12 cellular contexts compared by ENCODE assay signal in the genomic region with DNA sequence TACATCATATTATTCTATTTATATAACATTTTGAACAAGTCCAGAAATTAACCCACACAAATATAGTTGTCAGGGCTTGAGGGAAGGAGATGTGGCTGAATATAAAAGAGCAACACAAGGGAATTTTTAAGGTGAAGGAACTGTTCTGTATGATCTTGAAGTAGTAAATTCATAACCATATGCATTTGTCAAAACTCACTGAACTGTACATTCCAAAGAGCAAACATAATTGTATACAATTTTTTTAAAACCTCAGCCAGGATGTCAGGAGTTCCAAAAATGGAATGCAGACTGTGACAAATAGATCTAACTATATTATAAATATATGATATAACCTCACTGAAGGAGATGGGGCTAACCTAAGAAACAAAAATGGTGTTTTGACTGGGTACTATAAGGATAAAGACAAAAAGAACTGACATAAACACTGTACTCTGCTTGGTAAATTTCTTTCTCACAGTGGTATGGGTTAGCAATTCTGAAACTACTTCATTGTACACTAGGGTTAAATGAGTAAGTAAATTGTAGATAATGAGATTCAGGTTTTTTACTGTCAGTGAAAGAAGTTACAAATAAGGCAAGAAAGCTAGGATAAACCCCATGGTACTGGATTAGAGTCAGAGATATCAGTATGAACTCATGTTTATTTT. TPM values are rescaled to one million over a fixed set of nuclear protein-coding genes. Genes with fewer than 3 reads are reported as not detected.
A peak's percentile ranks its signal among the peaks of the same experiment; 100 is the strongest.
DNase-seq lines count a peak whose midpoint lies in the region; ATAC-seq and TF ChIP-seq lines count a peak whose summit lies in the region.
"Had no signal": no experiment of that assay in that cellular context is flagged by ENCODE, and none has a peak within 500 bp of the region (broad histone marks: within the 10 kb centered on the region; RNA-seq: fewer than 3 reads in every experiment).

No MANE protein-coding gene starts in this region.

- ATAC-seq in GM18873 (IDR thresholded peaks at IDR 0.05; ENCODE audit: low FRiP score, unreplicated experiment) (peak; percentile 93), HG02610 (IDR thresholded peaks at IDR 0.05; ENCODE audit: unreplicated experiment) (peak; percentile 97), HG03520 (IDR thresholded peaks at IDR 0.05; ENCODE audit: unreplicated experiment) (peak; percentile 93)

- H3K27ac Mint-ChIP-seq in endothelial cell (ENCODE audit: unreplicated experiment): no peak overlapping the region

- no peaks in the 10 kb centered on the region for H3K9me3 Mint-ChIP-seq in endothelial cell (ENCODE audit: unreplicated experiment)
- H3K9me3 Mint-ChIP-seq: CD4-positive, alpha-beta memory T cell; neural crest cell had no signal

- intact Hi-C loops in ascending aorta (cut with DNase I): no loop called here

- H3K36me3 ChIP-seq in ascending aorta: no peaks in the 10 kb centered on the region

- no peaks in the 10 kb centered on the region for H3K9me3 ChIP-seq in ascending aorta

- H3K4me3 Mint-ChIP-seq in endothelial cell (ENCODE audit: unreplicated experiment): no peak overlapping the region
- H3K4me3 Mint-ChIP-seq: CD4-positive, alpha-beta memory T cell; neural crest cell had no signal

- H3K36me3 Mint-ChIP-seq in endothelial cell (ENCODE audit: low read depth, unreplicated experiment): peaks cover 3% of the 10 kb centered on the region

- H3K4me1 Mint-ChIP-seq in endothelial cell (ENCODE audit: unreplicated experiment): peaks cover 19% of the 10 kb centered on the region

- H3K4me3 ChIP-seq in ascending aorta: no peak overlapping the region
- H3K4me3 ChIP-seq: dorsolateral prefrontal cortex had no signal

- no peak overlapping the region for H3K27ac ChIP-seq in ascending aorta

- TF ChIP-seq CTCF in endothelial cell (IDR thresholded peaks at IDR 0.05; ENCODE audit: unreplicated experiment) (no peak), ascending aorta (IDR thresholded peaks at IDR 0.05) (no peak)

- DNase-seq in EL: peak; percentile 50
- DNase-seq in NK-92 (lab: John Stamatoyannopoulos, UW; ENCODE audit: unreplicated experiment): no peak
- DNase-seq in endothelial cell (ENCODE audit: low spot score): no peak
- DNase-seq in ascending aorta (ENCODE audit: low spot score in 2 of 2): no peak
- no peak for DNase-seq in stimulated activated naive CD4-positive, alpha-beta T cell (lab: John Stamatoyannopoulos, UW)
- DNase-seq: CD4-positive, alpha-beta memory T cell; dorsolateral prefrontal cortex; NCI-H1417 had no signal

- H3K27me3 ChIP-seq in ascending aorta: no peaks in the 10 kb centered on the region
- H3K27me3 ChIP-seq: dorsolateral prefrontal cortex had no signal

- no peaks in the 10 kb centered on the region for H3K27me3 Mint-ChIP-seq in endothelial cell (ENCODE audit: unreplicated experiment)
- H3K27me3 Mint-ChIP-seq: CD4-positive, alpha-beta memory T cell had no signal

- peaks cover 0 to 14% of the 10 kb centered on the region in 2 donors for H3K4me1 ChIP-seq in ascending aorta

RNA-seq across cellular contexts. Expression of a gene that starts 14.4 kb away (rescaled TPM):
- total RNA-seq in endothelial cell (ENCODE audit: unreplicated experiment): 63.1 TPM
- total RNA-seq in ascending aorta: 87.9 TPM
